In the genomic region with DNA sequence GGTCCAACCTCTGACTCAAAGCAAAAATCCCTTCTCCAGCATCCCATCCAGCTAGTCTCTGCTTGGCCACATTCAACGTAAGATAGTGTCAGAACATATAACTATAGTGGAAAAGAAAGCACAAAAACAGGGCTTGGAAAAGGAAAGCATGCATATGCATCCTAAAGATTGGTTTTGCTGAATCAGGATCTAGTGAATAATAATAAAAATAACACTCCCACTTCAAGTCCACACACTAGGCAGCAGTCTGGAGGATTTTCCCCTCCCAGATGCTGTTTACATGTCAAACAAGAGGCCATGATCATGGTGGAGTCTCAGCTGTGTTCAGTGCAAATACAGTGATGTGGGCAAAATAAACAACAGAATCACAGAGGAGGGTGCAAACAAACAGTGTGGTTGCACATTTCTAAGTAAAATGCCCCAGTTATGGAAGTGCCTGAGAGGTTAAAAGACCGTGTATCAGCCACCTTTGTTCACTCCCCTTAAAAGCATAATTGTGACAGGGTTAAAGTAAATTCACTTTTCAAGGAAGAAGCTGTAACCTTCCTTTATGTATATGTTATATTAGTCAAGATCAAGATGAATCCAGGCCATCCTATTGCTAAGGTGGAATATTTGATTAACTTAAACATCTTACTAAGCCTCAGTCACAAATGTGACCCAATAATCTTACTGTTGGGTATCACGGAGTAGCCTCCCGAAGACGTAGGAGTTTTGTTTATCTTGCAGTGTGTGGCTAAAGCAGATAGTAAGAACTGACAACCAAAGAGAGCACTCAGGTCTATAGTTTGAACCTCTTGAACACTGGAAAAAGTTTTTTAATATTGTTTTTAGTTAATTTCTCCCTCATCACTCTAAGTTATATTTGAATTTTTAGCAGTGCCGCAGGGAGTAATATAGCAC, we compare ENCODE assay signal across 24 cellular contexts.
A peak's percentile ranks its signal among the peaks of the same experiment; 100 is the strongest.
DNase-seq lines count a peak whose midpoint lies in the region; ATAC-seq and TF ChIP-seq lines count a peak whose summit lies in the region.
"Had no signal": no experiment of that assay in that cellular context is flagged by ENCODE, and none has a peak within 500 bp of the region (broad histone marks: within the 10 kb centered on the region; RNA-seq: fewer than 3 reads in every experiment).

No MANE protein-coding gene starts in this region.

- TF ChIP-seq CTCF in nephron (IDR thresholded peaks at IDR 0.05; ENCODE audit: unreplicated experiment in 3 of 3) (no peak), upper lobe of right lung (IDR thresholded peaks at IDR 0.05) (no peak)

- intact Hi-C loops in upper lobe of right lung (cut with DNase I), result no loop called here

- no peaks in the 10 kb centered on the region for H3K4me1 ChIP-seq in upper lobe of right lung

- DNase-seq in DMS53 (lab: John Stamatoyannopoulos, UW) (peak; percentile 92), NCI-H146 (lab: John Stamatoyannopoulos, UW) (peak; percentile 94), NCI-H774 (lab: John Stamatoyannopoulos, UW) (peak; percentile 88), CD1c-positive myeloid dendritic cell (ENCODE audit: extremely low spot score) (no peak), upper lobe of right lung (no peak)
- DNase-seq: activated CD4-positive, alpha-beta memory T cell treated with anti-CD3 and anti-CD28 coated beads for 36 hours; activated effector memory CD4-positive, alpha-beta T cell treated with anti-CD3 and anti-CD28 coated beads, Interleukin-2, amount 50 U/mL, for 16 hours; activated naive CD8-positive, alpha-beta T cell treated with anti-CD3 and anti-CD28 coated beads, Interleukin-2, amount 50 U/mL, for 24 hours; CD4-positive, CD25-positive, alpha-beta regulatory T cell; DMS 273 treated with DMSO at 0.1 percent for 48 hours; erythroblast; foreskin melanocyte; GDM1; HCEC 1CT; immature natural killer cell; Karpas-422; left ventricle myocardium superior; midbrain; natural killer cell; NCI-H1048; T-helper 9 cell had no signal

- H3K27ac ChIP-seq in upper lobe of right lung, result no peak overlapping the region

- no peaks in the 10 kb centered on the region for H3K36me3 ChIP-seq in upper lobe of right lung

- H3K36me3 Mint-ChIP-seq in nephron (ENCODE audit: low read depth), result no peaks in the 10 kb centered on the region
- H3K36me3 Mint-ChIP-seq: activated CD4-positive, alpha-beta memory T cell treated with anti-CD3 and anti-CD28 coated beads for 36 hours; CD4-positive, CD25-positive, alpha-beta regulatory T cell; immature natural killer cell; natural killer cell; WTC11 had no signal

- no peaks in the 10 kb centered on the region for H3K9me3 Mint-ChIP-seq in nephron
- H3K9me3 Mint-ChIP-seq: activated CD4-positive, alpha-beta memory T cell treated with anti-CD3 and anti-CD28 coated beads for 36 hours; activated naive CD8-positive, alpha-beta T cell treated with anti-CD3 and anti-CD28 coated beads, Interleukin-2, amount 50 U/mL, for 24 hours; natural killer cell; WTC11 had no signal

- H3K4me1 Mint-ChIP-seq in nephron, result no peaks in the 10 kb centered on the region
- H3K4me1 Mint-ChIP-seq: activated naive CD8-positive, alpha-beta T cell treated with anti-CD3 and anti-CD28 coated beads, Interleukin-2, amount 50 U/mL, for 24 hours; CD4-positive, CD25-positive, alpha-beta regulatory T cell; immature natural killer cell; natural killer cell had no signal

- ATAC-seq in GM18498 (IDR thresholded peaks at IDR 0.05; ENCODE audit: unreplicated experiment), result no peak
- no peak for ATAC-seq in upper lobe of right lung
- ATAC-seq: activated naive CD8-positive, alpha-beta T cell treated with anti-CD3 and anti-CD28 coated beads, Interleukin-2, amount 50 U/mL, for 24 hours; left ventricle myocardium superior; natural killer cell; WTC11 had no signal

- no peak overlapping the region for H3K4me3 ChIP-seq in upper lobe of right lung

- peak overlapping the region in 2 of 3 experiments; percentile 4 to 83 for H3K27ac Mint-ChIP-seq in nephron
- H3K27ac Mint-ChIP-seq: activated CD4-positive, alpha-beta memory T cell treated with anti-CD3 and anti-CD28 coated beads for 36 hours; activated naive CD8-positive, alpha-beta T cell treated with anti-CD3 and anti-CD28 coated beads, Interleukin-2, amount 50 U/mL, for 24 hours; CD4-positive, CD25-positive, alpha-beta regulatory T cell; immature natural killer cell; natural killer cell; WTC11 had no signal

- H3K27me3 ChIP-seq in upper lobe of right lung, result no peaks in the 10 kb centered on the region

- H3K27me3 Mint-ChIP-seq in nephron (ENCODE audit: low read depth), result no peaks in the 10 kb centered on the region
- H3K27me3 Mint-ChIP-seq: activated CD4-positive, alpha-beta memory T cell treated with anti-CD3 and anti-CD28 coated beads for 36 hours; activated naive CD8-positive, alpha-beta T cell treated with anti-CD3 and anti-CD28 coated beads, Interleukin-2, amount 50 U/mL, for 24 hours; CD4-positive, CD25-positive, alpha-beta regulatory T cell had no signal

- no peaks in the 10 kb centered on the region for H3K9me3 ChIP-seq in upper lobe of right lung

- H3K4me3 Mint-ChIP-seq in nephron, result no peak overlapping the region
- H3K4me3 Mint-ChIP-seq: activated CD4-positive, alpha-beta memory T cell treated with anti-CD3 and anti-CD28 coated beads for 36 hours; activated naive CD8-positive, alpha-beta T cell treated with anti-CD3 and anti-CD28 coated beads, Interleukin-2, amount 50 U/mL, for 24 hours; CD4-positive, CD25-positive, alpha-beta regulatory T cell; immature natural killer cell; natural killer cell; WTC11 had no signal

Comparison
In these comparisons a context has a peak if more than half of its experiments do, and no peak if none do; other contexts are left out.
1. DNase-seq: peak in DMS53 (single experiment), NCI-H146 (single experiment) and NCI-H774 (single experiment); none in CD1c-positive myeloid dendritic cell (single experiment) and upper lobe of right lung (single experiment).